In the genomic region with DNA sequence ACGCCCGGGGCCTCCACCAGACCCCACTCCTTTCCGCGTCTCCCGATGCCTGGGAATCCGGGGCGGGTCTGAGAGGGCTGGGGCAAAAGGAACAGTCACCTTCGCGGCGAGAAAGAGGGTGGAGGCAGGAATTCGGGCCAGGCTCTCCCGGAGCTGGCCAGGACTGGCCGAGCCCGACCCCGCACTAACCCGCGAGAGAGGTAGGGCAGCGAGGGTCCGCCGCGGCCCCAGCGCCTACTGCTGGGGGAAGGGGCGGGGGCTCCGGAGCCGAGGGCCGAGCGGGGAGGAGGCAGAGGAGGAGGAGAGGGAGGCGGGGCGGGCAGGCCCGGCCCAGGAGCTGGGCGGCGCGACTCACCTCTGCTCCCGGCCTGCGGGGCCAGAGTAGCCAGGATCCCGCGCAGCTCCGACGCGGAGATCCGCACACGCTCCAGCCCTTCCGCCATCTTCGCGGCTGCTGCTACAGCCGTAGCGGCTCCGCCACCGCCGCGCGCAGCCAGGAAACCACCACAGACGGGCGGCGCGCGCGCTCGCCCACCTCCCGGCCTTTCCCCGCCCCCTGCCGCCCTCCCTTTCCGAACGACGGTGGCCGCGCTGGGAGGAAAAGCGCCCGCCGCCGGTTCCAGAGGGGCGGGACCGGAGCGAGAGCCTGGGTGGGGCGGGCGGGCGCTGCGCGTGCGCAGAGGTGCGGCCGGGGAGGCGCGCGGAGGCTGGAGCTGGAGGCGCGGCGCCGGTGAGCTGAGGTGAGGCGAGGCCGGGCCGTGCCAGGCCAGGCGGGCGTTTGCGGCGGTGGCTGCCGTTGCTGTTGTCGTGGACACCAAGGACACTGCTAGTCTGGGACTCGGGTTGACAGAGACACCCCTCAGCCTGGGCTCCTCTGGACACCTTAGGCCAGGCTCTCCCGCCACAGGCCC, we compare ENCODE assay signal across 1 cellular context.
A peak's percentile ranks its signal among the peaks of the same experiment; 100 is the strongest.
TF ChIP-seq lines count a peak whose summit lies in the region.

A gene (minus strand): TSS at position 508 of the 911 bp plus-strand sequence. CDS start 65 bp downstream, at position 443.
A gene with protein sequence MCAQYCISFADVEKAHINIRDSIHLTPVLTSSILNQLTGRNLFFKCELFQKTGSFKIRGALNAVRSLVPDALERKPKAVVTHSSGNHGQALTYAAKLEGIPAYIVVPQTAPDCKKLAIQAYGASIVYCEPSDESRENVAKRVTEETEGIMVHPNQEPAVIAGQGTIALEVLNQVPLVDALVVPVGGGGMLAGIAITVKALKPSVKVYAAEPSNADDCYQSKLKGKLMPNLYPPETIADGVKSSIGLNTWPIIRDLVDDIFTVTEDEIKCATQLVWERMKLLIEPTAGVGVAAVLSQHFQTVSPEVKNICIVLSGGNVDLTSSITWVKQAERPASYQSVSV (plus strand): TSS at position 673 of the 911 bp plus-strand sequence. CDS start 11,611 bp downstream, outside the sequence.

TF ChIP-seq in HepG2, 621 proteins besides CTCF, POLR2A, EP300 and RAD21 (continued from another document and continues in another):
- TF ChIP-seq, protein P1, sequence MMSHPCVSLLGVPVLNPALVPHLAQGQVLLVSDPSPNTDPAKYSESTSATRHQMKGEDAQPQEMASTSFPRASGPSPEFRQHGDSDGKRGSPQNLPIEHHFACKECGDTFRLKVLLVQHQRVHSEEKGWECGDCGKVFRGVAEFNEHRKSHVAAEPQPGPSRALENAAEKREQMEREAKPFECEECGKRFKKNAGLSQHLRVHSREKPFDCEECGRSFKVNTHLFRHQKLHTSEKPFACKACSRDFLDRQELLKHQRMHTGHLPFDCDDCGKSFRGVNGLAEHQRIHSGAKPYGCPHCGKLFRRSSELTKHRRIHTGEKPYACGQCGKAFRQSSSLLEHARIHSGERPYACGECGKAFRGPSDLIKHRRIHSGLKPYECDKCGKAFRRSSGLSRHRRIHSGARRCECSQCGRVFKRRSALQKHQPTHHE (CRISPR knock-in tag; IDR thresholded peaks at IDR 0.05; ENCODE audit: borderline replicate concordance), result 0 out of 2 replicates have a peak, but pooled peaks have one; percentile 57
- no peak; the same call in 1 of the 2 replicates for TF ChIP-seq ZFP36L2 (CRISPR knock-in tag; IDR thresholded peaks at IDR 0.05)
- TF ChIP-seq FOXK1 (CRISPR knock-in tag; IDR thresholded peaks at IDR 0.05; ENCODE audit: borderline replicate concordance, low read depth), result no peak
- TF ChIP-seq MBNL3 (CRISPR knock-in tag; conservative IDR thresholded peaks at IDR 0.05), result no peak
- TF ChIP-seq ZIK1 (CRISPR knock-in tag; IDR thresholded peaks at IDR 0.05; ENCODE audit: borderline replicate concordance, low read depth), result 0 out of 2 replicates have a peak, but pooled peaks have one; percentile 75
- no peak for TF ChIP-seq ZNF652 (CRISPR knock-in tag; IDR thresholded peaks at IDR 0.05; ENCODE audit: borderline replicate concordance, low read depth)
- TF ChIP-seq NCOR1 (IDR thresholded peaks at IDR 0.05; ENCODE audit: borderline replicate concordance, low read length), result no peak
- TF ChIP-seq, protein P2, sequence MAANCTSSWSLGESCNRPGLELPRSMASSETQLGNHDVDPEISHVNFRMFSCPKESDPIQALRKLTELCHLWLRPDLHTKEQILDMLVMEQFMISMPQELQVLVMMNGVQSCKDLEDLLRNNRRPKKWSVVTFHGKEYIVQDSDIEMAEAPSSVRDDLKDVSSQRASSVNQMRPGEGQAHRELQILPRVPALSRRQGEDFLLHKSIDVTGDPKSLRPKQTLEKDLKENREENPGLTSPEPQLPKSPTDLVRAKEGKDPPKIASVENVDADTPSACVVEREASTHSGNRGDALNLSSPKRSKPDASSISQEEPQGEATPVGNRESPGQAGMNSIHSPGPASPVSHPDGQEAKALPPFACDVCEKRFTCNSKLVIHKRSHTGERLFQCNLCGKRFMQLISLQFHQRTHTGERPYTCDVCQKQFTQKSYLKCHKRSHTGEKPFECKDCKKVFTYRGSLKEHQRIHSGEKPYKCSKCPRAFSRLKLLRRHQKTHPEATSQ (CRISPR knock-in tag; IDR thresholded peaks at IDR 0.05; ENCODE audit: borderline replicate concordance), result no peak
- TF ChIP-seq, protein P3, sequence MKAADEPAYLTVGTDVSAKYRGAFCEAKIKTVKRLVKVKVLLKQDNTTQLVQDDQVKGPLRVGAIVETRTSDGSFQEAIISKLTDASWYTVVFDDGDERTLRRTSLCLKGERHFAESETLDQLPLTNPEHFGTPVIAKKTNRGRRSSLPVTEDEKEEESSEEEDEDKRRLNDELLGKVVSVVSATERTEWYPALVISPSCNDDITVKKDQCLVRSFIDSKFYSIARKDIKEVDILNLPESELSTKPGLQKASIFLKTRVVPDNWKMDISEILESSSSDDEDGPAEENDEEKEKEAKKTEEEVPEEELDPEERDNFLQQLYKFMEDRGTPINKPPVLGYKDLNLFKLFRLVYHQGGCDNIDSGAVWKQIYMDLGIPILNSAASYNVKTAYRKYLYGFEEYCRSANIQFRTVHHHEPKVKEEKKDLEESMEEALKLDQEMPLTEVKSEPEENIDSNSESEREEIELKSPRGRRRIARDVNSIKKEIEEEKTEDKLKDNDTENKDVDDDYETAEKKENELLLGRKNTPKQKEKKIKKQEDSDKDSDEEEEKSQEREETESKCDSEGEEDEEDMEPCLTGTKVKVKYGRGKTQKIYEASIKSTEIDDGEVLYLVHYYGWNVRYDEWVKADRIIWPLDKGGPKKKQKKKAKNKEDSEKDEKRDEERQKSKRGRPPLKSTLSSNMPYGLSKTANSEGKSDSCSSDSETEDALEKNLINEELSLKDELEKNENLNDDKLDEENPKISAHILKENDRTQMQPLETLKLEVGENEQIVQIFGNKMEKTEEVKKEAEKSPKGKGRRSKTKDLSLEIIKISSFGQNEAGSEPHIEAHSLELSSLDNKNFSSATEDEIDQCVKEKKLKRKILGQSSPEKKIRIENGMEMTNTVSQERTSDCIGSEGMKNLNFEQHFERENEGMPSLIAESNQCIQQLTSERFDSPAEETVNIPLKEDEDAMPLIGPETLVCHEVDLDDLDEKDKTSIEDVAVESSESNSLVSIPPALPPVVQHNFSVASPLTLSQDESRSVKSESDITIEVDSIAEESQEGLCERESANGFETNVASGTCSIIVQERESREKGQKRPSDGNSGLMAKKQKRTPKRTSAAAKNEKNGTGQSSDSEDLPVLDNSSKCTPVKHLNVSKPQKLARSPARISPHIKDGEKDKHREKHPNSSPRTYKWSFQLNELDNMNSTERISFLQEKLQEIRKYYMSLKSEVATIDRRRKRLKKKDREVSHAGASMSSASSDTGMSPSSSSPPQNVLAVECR (CRISPR knock-in tag; IDR thresholded peaks at IDR 0.05; ENCODE audit: borderline replicate concordance), result peak; percentile 90
- TF ChIP-seq ZNF569 (CRISPR knock-in tag; IDR thresholded peaks at IDR 0.05; ENCODE audit: borderline replicate concordance), result no peak
- no peak for TF ChIP-seq CREM (IDR thresholded peaks at IDR 0.05)
- TF ChIP-seq CREM (CRISPR knock-in tag; IDR thresholded peaks at IDR 0.05), result no peak
- TF ChIP-seq ZNF382 (CRISPR knock-in tag; IDR thresholded peaks at IDR 0.05; ENCODE audit: borderline replicate concordance), result no peak
- peak; percentile 57; the same call in 1 of the 2 replicates for TF ChIP-seq ZNF136 (CRISPR knock-in tag; IDR thresholded peaks at IDR 0.05; ENCODE audit: low read depth)
- TF ChIP-seq ZNF589 (CRISPR knock-in tag; conservative IDR thresholded peaks at IDR 0.05), result no peak
- TF ChIP-seq, protein P4, sequence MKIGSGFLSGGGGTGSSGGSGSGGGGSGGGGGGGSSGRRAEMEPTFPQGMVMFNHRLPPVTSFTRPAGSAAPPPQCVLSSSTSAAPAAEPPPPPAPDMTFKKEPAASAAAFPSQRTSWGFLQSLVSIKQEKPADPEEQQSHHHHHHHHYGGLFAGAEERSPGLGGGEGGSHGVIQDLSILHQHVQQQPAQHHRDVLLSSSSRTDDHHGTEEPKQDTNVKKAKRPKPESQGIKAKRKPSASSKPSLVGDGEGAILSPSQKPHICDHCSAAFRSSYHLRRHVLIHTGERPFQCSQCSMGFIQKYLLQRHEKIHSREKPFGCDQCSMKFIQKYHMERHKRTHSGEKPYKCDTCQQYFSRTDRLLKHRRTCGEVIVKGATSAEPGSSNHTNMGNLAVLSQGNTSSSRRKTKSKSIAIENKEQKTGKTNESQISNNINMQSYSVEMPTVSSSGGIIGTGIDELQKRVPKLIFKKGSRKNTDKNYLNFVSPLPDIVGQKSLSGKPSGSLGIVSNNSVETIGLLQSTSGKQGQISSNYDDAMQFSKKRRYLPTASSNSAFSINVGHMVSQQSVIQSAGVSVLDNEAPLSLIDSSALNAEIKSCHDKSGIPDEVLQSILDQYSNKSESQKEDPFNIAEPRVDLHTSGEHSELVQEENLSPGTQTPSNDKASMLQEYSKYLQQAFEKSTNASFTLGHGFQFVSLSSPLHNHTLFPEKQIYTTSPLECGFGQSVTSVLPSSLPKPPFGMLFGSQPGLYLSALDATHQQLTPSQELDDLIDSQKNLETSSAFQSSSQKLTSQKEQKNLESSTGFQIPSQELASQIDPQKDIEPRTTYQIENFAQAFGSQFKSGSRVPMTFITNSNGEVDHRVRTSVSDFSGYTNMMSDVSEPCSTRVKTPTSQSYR (CRISPR knock-in tag; IDR thresholded peaks at IDR 0.05; ENCODE audit: borderline replicate concordance), result no peak
- TF ChIP-seq ZNF256 (CRISPR knock-in tag; conservative IDR thresholded peaks at IDR 0.05), result no peak
- TF ChIP-seq, protein P5, sequence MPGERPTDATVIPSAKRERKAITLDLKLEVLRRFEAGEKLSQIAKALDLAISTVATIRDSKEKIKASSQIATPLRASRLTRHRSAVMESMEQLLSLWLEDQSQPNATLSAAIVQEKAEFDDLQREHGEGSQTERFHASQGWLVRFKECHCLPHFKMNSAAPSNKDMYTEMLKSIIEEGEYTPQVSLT (CRISPR knock-in tag; IDR thresholded peaks at IDR 0.05; ENCODE audit: borderline replicate concordance, low read depth), result no peak
- TF ChIP-seq ZZZ3 (CRISPR knock-in tag; IDR thresholded peaks at IDR 0.05; ENCODE audit: borderline replicate concordance), result no peak
- TF ChIP-seq ADNP (CRISPR knock-in tag; IDR thresholded peaks at IDR 0.05), result peak; percentile 48; the same call in 1 of the 2 replicates
- TF ChIP-seq, protein P6, sequence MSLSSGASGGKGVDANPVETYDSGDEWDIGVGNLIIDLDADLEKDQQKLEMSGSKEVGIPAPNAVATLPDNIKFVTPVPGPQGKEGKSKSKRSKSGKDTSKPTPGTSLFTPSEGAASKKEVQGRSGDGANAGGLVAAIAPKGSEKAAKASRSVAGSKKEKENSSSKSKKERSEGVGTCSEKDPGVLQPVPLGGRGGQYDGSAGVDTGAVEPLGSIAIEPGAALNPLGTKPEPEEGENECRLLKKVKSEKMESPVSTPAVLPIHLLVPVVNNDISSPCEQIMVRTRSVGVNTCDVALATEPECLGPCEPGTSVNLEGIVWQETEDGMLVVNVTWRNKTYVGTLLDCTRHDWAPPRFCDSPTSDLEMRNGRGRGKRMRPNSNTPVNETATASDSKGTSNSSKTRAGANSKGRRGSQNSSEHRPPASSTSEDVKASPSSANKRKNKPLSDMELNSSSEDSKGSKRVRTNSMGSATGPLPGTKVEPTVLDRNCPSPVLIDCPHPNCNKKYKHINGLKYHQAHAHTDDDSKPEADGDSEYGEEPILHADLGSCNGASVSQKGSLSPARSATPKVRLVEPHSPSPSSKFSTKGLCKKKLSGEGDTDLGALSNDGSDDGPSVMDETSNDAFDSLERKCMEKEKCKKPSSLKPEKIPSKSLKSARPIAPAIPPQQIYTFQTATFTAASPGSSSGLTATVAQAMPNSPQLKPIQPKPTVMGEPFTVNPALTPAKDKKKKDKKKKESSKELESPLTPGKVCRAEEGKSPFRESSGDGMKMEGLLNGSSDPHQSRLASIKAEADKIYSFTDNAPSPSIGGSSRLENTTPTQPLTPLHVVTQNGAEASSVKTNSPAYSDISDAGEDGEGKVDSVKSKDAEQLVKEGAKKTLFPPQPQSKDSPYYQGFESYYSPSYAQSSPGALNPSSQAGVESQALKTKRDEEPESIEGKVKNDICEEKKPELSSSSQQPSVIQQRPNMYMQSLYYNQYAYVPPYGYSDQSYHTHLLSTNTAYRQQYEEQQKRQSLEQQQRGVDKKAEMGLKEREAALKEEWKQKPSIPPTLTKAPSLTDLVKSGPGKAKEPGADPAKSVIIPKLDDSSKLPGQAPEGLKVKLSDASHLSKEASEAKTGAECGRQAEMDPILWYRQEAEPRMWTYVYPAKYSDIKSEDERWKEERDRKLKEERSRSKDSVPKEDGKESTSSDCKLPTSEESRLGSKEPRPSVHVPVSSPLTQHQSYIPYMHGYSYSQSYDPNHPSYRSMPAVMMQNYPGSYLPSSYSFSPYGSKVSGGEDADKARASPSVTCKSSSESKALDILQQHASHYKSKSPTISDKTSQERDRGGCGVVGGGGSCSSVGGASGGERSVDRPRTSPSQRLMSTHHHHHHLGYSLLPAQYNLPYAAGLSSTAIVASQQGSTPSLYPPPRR (CRISPR knock-in tag; IDR thresholded peaks at IDR 0.05; ENCODE audit: borderline replicate concordance), result no peak
- TF ChIP-seq GZF1 (CRISPR knock-in tag; IDR thresholded peaks at IDR 0.05), result no peak
- TF ChIP-seq, protein P7, sequence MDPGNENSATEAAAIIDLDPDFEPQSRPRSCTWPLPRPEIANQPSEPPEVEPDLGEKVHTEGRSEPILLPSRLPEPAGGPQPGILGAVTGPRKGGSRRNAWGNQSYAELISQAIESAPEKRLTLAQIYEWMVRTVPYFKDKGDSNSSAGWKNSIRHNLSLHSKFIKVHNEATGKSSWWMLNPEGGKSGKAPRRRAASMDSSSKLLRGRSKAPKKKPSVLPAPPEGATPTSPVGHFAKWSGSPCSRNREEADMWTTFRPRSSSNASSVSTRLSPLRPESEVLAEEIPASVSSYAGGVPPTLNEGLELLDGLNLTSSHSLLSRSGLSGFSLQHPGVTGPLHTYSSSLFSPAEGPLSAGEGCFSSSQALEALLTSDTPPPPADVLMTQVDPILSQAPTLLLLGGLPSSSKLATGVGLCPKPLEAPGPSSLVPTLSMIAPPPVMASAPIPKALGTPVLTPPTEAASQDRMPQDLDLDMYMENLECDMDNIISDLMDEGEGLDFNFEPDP (CRISPR knock-in tag; conservative IDR thresholded peaks at IDR 0.05), result 0 out of 2 replicates have a peak, but pooled peaks have one; percentile 62
- TF ChIP-seq CEBPB (IDR thresholded peaks at IDR 0.05; ENCODE audit: borderline replicate concordance, low read depth, low read length), result no peak
- no peak for TF ChIP-seq HOXA5 (CRISPR knock-in tag; IDR thresholded peaks at IDR 0.05)
- no peak; the same call in 1 of the 2 replicates for TF ChIP-seq GATA4 (IDR thresholded peaks at IDR 0.05; ENCODE audit: borderline replicate concordance, low read depth)
- no peak for TF ChIP-seq SOX6 (IDR thresholded peaks at IDR 0.05)
- no peak for TF ChIP-seq SOX6 (CRISPR knock-in tag; IDR thresholded peaks at IDR 0.05)
- no peak for TF ChIP-seq RNF2 (conservative IDR thresholded peaks at IDR 0.05; ENCODE audit: low read depth)
- TF ChIP-seq SIX4 (CRISPR knock-in tag; IDR thresholded peaks at IDR 0.05), result no peak; the same call in 1 of the 2 replicates
- TF ChIP-seq ZNF546 (CRISPR knock-in tag; conservative IDR thresholded peaks at IDR 0.05), result 0 out of 2 replicates have a peak, but pooled peaks have one; percentile 35
- TF ChIP-seq JARID2 (CRISPR knock-in tag; IDR thresholded peaks at IDR 0.05; ENCODE audit: insufficient replicate concordance), result no peak
- TF ChIP-seq ZNF672 (CRISPR knock-in tag; IDR thresholded peaks at IDR 0.05), result no peak
- no peak for TF ChIP-seq ZNF549 (CRISPR knock-in tag; IDR thresholded peaks at IDR 0.05)
- TF ChIP-seq TBX2 (CRISPR knock-in tag; IDR thresholded peaks at IDR 0.05; ENCODE audit: borderline replicate concordance), result peak; percentile 90
- TF ChIP-seq TSC22D2 (CRISPR knock-in tag; IDR thresholded peaks at IDR 0.05; ENCODE audit: borderline replicate concordance), result no peak
- 0 out of 2 replicates have a peak, but pooled peaks have one; percentile 21 for TF ChIP-seq RXRB (CRISPR knock-in tag; IDR thresholded peaks at IDR 0.05; ENCODE audit: borderline replicate concordance)
- no peak for TF ChIP-seq EHMT2 (IDR thresholded peaks at IDR 0.05; ENCODE audit: borderline replicate concordance, low read depth, low read length)
